Comparison of ENCODE assay signal across 8 cellular contexts in the genomic region with DNA sequence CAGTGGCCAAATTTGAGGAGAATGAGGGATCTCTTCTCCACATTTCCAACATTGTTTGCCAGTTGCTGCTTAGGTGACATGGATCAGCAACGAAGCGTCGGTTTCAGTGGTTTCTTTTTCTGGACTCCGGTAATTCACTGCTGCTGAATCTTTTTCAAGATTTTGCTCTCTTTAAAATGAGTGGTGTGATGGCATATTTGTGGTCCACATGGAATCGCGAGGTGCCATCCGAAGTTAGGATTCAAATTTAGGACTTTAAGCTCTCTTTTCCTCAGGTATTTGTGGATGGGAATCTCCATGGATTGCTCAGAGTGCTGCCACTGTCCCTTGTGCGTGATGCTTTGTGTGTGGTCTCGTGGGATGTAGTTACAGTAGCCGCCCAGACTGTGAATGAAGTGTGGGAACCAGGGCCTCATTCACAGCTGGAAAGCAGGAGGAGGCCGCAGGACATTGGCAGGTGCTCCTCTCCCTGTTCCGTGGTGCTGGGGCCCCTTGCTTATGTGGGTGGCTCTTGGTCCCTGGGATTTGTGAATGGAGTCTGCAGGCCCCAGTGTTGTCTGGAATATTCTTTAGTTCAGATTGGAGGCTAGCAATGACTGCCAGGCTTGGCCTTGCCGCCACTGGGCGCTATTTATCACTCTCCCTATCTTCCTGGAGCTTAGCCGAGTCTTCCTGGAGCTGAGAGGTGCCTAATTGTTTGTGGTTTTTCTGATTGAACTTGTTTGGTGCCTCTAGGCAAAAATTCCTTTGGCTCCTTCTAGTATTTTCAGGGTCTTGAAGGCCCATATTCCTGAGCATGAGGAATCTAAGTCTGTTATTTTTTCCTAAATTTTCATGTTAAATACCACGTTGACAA. TPM values are rescaled to one million over a fixed set of nuclear protein-coding genes. Genes with fewer than 3 reads are reported as not detected.
DNase-seq lines count a peak whose midpoint lies in the region; ATAC-seq lines count a peak whose summit lies in the region.

No MANE protein-coding gene starts in this region.

- H3K9me2 ChIP-seq in GM23248 (ENCODE audit: insufficient read depth), result no peaks in the 10 kb centered on the region

- H2AFZ ChIP-seq in GM23248 (no peak overlapping the region), neuron (ENCODE audit: low read depth, low read length) (no peak overlapping the region)

- peaks cover 36% of the 10 kb centered on the region; the same call in 1 of the 2 replicates for H3F3A ChIP-seq in GM23248 (ENCODE audit: insufficient read depth)

- H3K4me3 ChIP-seq in BLaER1 (peak overlapping the region; percentile 97), GM23248 (peak overlapping the region; percentile 82), neuron (ENCODE audit: low read length) (peak overlapping the region; percentile 87)

- ATAC-seq in GM18907 (IDR thresholded peaks at IDR 0.05; ENCODE audit: unreplicated experiment) (no peak), HG02973 (IDR thresholded peaks at IDR 0.05; ENCODE audit: unreplicated experiment) (no peak)

- H3K79me2 ChIP-seq in GM23248 (ENCODE audit: insufficient read depth), result peaks cover 71% of the 10 kb centered on the region

- H3K9me3 ChIP-seq in BLaER1, result no peaks in the 10 kb centered on the region
- no peaks in the 10 kb centered on the region for H3K9me3 ChIP-seq in GM23248 (ENCODE audit: low read depth)
- H3K9me3 ChIP-seq in neuron (ENCODE audit: low read length), result no peaks in the 10 kb centered on the region

- WGBS in GM23248 (ENCODE audit: low coverage in 1 of 2, low lambda C conversion rate in 2 of 2, missing lambda C conversion rate in 2 of 2), 2 experiments, result 11 to 12% methylated on average over 16 of the region's 16 CpGs

- H3K9ac ChIP-seq in BLaER1 (peak overlapping the region; percentile 100), GM23248 (peak overlapping the region; percentile 98)

- DNase-seq in GM23248 (peak; percentile 76), SW480 (ENCODE audit: low spot score) (peak; percentile 28), epithelial cell of prostate (ENCODE audit: low read depth, low spot score) (no peak), G401 (ENCODE audit: low spot score) (no peak)

- in situ Hi-C loops in GM23248 (cut with MboI), result no loop called here
- in situ Hi-C loops in G401 (cut with HindIII; ENCODE audit: low sequenced_read_pairs), result no loop called here

- H4K20me1 ChIP-seq in BLaER1 (peaks cover 61% of the 10 kb centered on the region), GM23248 (ENCODE audit: insufficient read depth) (peaks cover 33% of the 10 kb centered on the region)

- H3K36me3 ChIP-seq in BLaER1 (peaks cover 48% of the 10 kb centered on the region), GM23248 (ENCODE audit: low read depth) (0 out of 2 replicates have a peak, but pooled peaks cover 3% of the 10 kb centered on the region), neuron (ENCODE audit: insufficient read depth, low read length) (peaks cover 29% of the 10 kb centered on the region)

- peaks cover 68% of the 10 kb centered on the region for H3K4me1 ChIP-seq in BLaER1
- peaks cover 8% of the 10 kb centered on the region for H3K4me1 ChIP-seq in GM23248 (ENCODE audit: insufficient read depth)
- H3K4me1 ChIP-seq in neuron (ENCODE audit: insufficient read depth, low read length), result peaks cover 23% of the 10 kb centered on the region

- H3K27me3 ChIP-seq in BLaER1, result no peaks in the 10 kb centered on the region
- no peaks in the 10 kb centered on the region for H3K27me3 ChIP-seq in GM23248 (replicated peaks; ENCODE audit: insufficient read depth)
- no peaks in the 10 kb centered on the region for H3K27me3 ChIP-seq in neuron (ENCODE audit: insufficient read depth, low read length)

- H3K27ac ChIP-seq in BLaER1 (peak overlapping the region; percentile 100), GM23248 (peak overlapping the region; percentile 84), epithelial cell of prostate (peak overlapping the region; percentile 96)

- peak overlapping the region; percentile 95 for H3K4me2 ChIP-seq in BLaER1
- H3K4me2 ChIP-seq in GM23248 (ENCODE audit: unreplicated experiment), result peak overlapping the region; percentile 98

RNA-seq across cellular contexts. Expression of gene ILF3, which starts 1.5 kb away (rescaled TPM):
- total RNA-seq in GM23248 (2014; rRNA removed; shearing (Covaris generic)), result 75.5 and 93.2 TPM in 2 replicates
- polyA plus RNA-seq in GM23248 (2016; fragmentation: Nextera tagmentation; extraction: Ambion mirVana), result 80.1 and 81.6 TPM in 2 replicates
- 363 and 464 TPM in 2 replicates for total RNA-seq in G401 (2014; rRNA removed; shearing (Covaris generic))

RNA-seq across cellular contexts. Expression of gene SLC44A2, which starts 30.3 kb away (rescaled TPM):
- total RNA-seq in GM23248 (2014; rRNA removed; shearing (Covaris generic)), result 17.4 and 41.1 TPM in 2 replicates
- 44.5 and 48.6 TPM in 2 replicates for polyA plus RNA-seq in GM23248 (2016; fragmentation: Nextera tagmentation; extraction: Ambion mirVana)
- total RNA-seq in G401 (2014; rRNA removed; shearing (Covaris generic)), result 7.4 and 12.8 TPM in 2 replicates

RNA-seq across cellular contexts. Expression of gene QTRT1, which starts 45.6 kb away (rescaled TPM):
- total RNA-seq in GM23248 (2014; rRNA removed; shearing (Covaris generic)), result 33.2 and 42.2 TPM in 2 replicates
- 42.7 and 49.0 TPM in 2 replicates for polyA plus RNA-seq in GM23248 (2016; fragmentation: Nextera tagmentation; extraction: Ambion mirVana)
- 85.4 and 93.4 TPM in 2 replicates for total RNA-seq in G401 (2014; rRNA removed; shearing (Covaris generic))

Comparison
In these comparisons a context has a peak if more than half of its experiments do, and no peak if none do; other contexts are left out.
1. DNase-seq: peak in GM23248 (single experiment) and SW480 (single experiment); none in epithelial cell of prostate (single experiment) and G401 (single experiment).
2. Peak in every context shown above with its lines, with median percentiles within 50 percentile points of each other: H3K27ac ChIP-seq and H3K4me3 ChIP-seq.